ENCODE assay signal across 8 cellular contexts in the genomic region with DNA sequence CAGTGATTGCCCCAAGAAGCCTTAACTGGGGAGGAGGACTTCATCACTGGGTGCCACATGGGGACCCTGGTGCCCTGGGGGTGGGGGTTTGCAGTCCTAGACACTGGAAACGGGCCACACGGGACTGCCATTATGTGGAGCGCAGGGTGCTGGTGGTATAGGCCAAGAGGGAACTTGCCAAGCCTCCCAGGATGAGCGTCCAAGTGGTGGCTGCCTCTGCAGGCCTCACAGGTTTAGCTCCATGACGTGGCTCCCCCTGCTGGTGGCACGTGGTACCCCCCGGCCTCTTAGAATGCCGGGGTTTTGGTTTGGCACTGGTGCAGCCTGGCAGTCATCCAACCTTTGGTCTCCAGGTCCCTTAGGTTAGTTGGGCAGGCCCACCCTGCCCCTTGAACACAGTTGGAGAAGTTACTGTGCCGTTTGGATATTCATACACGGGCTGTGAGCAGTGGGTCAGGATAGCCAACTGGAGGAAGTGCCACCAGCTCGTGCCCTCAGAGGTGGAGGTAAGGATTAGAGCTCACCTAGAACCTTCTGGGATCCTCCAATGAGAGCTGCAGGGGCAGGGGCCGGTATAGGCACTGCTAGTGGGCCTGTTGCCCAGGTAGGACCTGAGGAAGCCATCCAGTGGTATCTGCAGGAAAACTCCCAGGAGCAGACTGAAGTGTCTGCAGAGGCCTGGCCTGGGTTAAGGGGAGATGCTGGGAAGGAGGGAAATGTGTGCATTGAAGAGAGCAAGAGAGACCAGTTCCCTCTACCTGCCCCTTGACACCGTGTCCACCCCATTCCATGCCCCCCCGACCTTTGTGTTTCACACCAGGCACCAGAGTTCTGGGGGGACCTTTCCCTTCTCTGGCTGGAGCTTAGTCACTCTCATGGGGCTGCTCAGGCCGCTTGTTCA. TPM values are rescaled to one million over a fixed set of nuclear protein-coding genes. Genes with fewer than 3 reads are reported as not detected.
DNase-seq lines count a peak whose midpoint lies in the region; TF ChIP-seq lines count a peak whose summit lies in the region.

No MANE protein-coding gene starts in this region.

- H3K9me2 ChIP-seq in GM23248 (ENCODE audit: insufficient read depth), result no peaks in the 10 kb centered on the region

- no peak for TF ChIP-seq EP300 in sigmoid colon (IDR thresholded peaks at IDR 0.05)

- TF ChIP-seq POLR2A in sigmoid colon (IDR thresholded peaks at IDR 0.05), result no peak

- in situ Hi-C loops in GM23248 (cut with MboI), result loop anchor here (10.0 kb wide), 1 partner anchor 99 kb away; no protein-coding TSS in a partner anchor
- in situ Hi-C loops in astrocyte of the spinal cord (cut with HindIII; ENCODE audit: low sequenced_read_pairs), result no loop called here

- H3K36me3 ChIP-seq in GM23248 (ENCODE audit: low read depth) (no peaks in the 10 kb centered on the region), sigmoid colon (peaks cover 0 to 24% (median 13%) of the 10 kb centered on the region in 4 donors)

- no peaks in the 10 kb centered on the region for H3K27me3 ChIP-seq in GM23248 (replicated peaks; ENCODE audit: insufficient read depth)
- no peaks in the 10 kb centered on the region for H3K27me3 ChIP-seq in sigmoid colon

- H3K4me1 ChIP-seq in GM23248 (ENCODE audit: insufficient read depth) (peaks cover 38% of the 10 kb centered on the region), sigmoid colon (peaks cover 0 to 41% (median 40%) of the 10 kb centered on the region in 4 donors)

- intact Hi-C loops in sigmoid colon (cut with DNase I), result loop anchor here (10.0 kb wide), 1 partner anchor 249 kb away; a partner anchor contains a TSS

- H3K27ac ChIP-seq in C4-2B (peak overlapping the region; percentile 46), GM23248 (peak overlapping the region; percentile 27; the same call in 1 of the 2 replicates), sigmoid colon (peak overlapping the region; percentile 68 to 100 (median 98))

- H3K4me3 ChIP-seq in GM23248 (no peak overlapping the region), astrocyte of the spinal cord (ENCODE audit: low read depth, low read length) (no peak overlapping the region), sigmoid colon (no peak overlapping the region)

- peak; percentile 89 for DNase-seq in GM23248
- DNase-seq in NCI-H2081 (lab: John Stamatoyannopoulos, UW), result peak; percentile 87 to 91
- DNase-seq in T1000 (lab: John Stamatoyannopoulos, UW), result peak; percentile 79
- DNase-seq in astrocyte of the spinal cord (ENCODE audit: low read depth, low spot score), result peak; percentile 88
- DNase-seq in hypothalamus (lab: John Stamatoyannopoulos, UW), result peak in 48 of 51 donors; percentile 22 to 84 (median 64)
- DNase-seq in sigmoid colon, result peak; percentile 96
- DNase-seq in cerebellar nuclear complex (lab: John Stamatoyannopoulos, UW), result no peak

- no peak overlapping the region for H2AFZ ChIP-seq in GM23248

- H3F3A ChIP-seq in GM23248 (ENCODE audit: insufficient read depth), result peaks cover 20% of the 10 kb centered on the region

- no peak overlapping the region for H3K4me2 ChIP-seq in GM23248 (ENCODE audit: unreplicated experiment)

- peak overlapping the region; percentile 43 for H3K9ac ChIP-seq in GM23248

- 27 to 28% methylated on average over 15 of the region's 15 CpGs for WGBS in GM23248 (ENCODE audit: low coverage in 1 of 2, low lambda C conversion rate in 2 of 2, missing lambda C conversion rate in 2 of 2), 2 experiments
- 11 to 22% methylated on average over 15 of the region's 15 CpGs for WGBS in sigmoid colon, 2 donors

- H3K9me3 ChIP-seq in GM23248 (ENCODE audit: low read depth) (no peaks in the 10 kb centered on the region), sigmoid colon (no peaks in the 10 kb centered on the region)

- peaks cover 36% of the 10 kb centered on the region for H3K79me2 ChIP-seq in GM23248 (ENCODE audit: insufficient read depth)

- no peaks in the 10 kb centered on the region for H4K20me1 ChIP-seq in GM23248 (ENCODE audit: insufficient read depth)

- TF ChIP-seq CTCF in C4-2B (conservative IDR thresholded peaks at IDR 0.05), result peak; percentile 89
- TF ChIP-seq CTCF in astrocyte of the spinal cord (IDR thresholded peaks at IDR 0.05; ENCODE audit: low read depth, low read length), result peak; percentile 94
- peak; percentile 84 to 97 (median 94) for TF ChIP-seq CTCF in sigmoid colon (IDR thresholded peaks at IDR 0.05)

RNA-seq across cellular contexts. Expression of a gene that starts 5.7 kb away (rescaled TPM):
- total RNA-seq in GM23248 (2014; rRNA removed; shearing (Covaris generic)), result 301 and 318 TPM in 2 replicates
- 570 and 594 TPM in 2 replicates for polyA plus RNA-seq in GM23248 (2016; fragmentation: Nextera tagmentation; extraction: Ambion mirVana)
- total RNA-seq in sigmoid colon, result 1,000 to 10,000 TPM in 2 of 4 donors, 100 to 1,000 TPM in 2; 807 to 1,142 (median 1,007) TPM
- 1,000 to 10,000 TPM; 1,787 to 2,683 (median 1,800) TPM for polyA plus RNA-seq in sigmoid colon

Comparison
In these comparisons a context has a peak if more than half of its experiments do, and no peak if none do; other contexts are left out.
1. H3K27ac ChIP-seq: peak in every context shown above with its lines; median percentile 98 in sigmoid colon; 46 in C4-2B; 27 in GM23248.
2. DNase-seq: peak in GM23248 (single experiment), NCI-H2081 (2 of 2), T1000 (single experiment), astrocyte of the spinal cord (single experiment), hypothalamus (48 of 51) and sigmoid colon (single experiment); none in cerebellar nuclear complex (0 of 2).
3. Peak in every context shown above with its lines, with median percentiles within 50 percentile points of each other: CTCF ChIP-seq.